ENCODE assay signal across 1 cellular context in genomic region chr13:40779049-40779448, GRCh38.
TF ChIP-seq lines count a peak whose summit lies in the region.

No MANE protein-coding gene starts in this region.

TF ChIP-seq in GM23338, 12 proteins besides CTCF, POLR2A, EP300 and RAD21 (continued from another document):
- TF ChIP-seq ZNF331 (CRISPR knock-in tag; IDR thresholded peaks at IDR 0.05; ENCODE audit: low read depth): no peak
- TF ChIP-seq ETS1 (IDR thresholded peaks at IDR 0.05): no peak
- no peak for TF ChIP-seq NANOG (IDR thresholded peaks at IDR 0.05; ENCODE audit: borderline replicate concordance)
- no peak for TF ChIP-seq EZH2 (IDR thresholded peaks at IDR 0.05; ENCODE audit: low read depth, unreplicated experiment)
- TF ChIP-seq STAT1 (IDR thresholded peaks at IDR 0.05; ENCODE audit: unreplicated experiment): no peak
- TF ChIP-seq, protein P1, sequence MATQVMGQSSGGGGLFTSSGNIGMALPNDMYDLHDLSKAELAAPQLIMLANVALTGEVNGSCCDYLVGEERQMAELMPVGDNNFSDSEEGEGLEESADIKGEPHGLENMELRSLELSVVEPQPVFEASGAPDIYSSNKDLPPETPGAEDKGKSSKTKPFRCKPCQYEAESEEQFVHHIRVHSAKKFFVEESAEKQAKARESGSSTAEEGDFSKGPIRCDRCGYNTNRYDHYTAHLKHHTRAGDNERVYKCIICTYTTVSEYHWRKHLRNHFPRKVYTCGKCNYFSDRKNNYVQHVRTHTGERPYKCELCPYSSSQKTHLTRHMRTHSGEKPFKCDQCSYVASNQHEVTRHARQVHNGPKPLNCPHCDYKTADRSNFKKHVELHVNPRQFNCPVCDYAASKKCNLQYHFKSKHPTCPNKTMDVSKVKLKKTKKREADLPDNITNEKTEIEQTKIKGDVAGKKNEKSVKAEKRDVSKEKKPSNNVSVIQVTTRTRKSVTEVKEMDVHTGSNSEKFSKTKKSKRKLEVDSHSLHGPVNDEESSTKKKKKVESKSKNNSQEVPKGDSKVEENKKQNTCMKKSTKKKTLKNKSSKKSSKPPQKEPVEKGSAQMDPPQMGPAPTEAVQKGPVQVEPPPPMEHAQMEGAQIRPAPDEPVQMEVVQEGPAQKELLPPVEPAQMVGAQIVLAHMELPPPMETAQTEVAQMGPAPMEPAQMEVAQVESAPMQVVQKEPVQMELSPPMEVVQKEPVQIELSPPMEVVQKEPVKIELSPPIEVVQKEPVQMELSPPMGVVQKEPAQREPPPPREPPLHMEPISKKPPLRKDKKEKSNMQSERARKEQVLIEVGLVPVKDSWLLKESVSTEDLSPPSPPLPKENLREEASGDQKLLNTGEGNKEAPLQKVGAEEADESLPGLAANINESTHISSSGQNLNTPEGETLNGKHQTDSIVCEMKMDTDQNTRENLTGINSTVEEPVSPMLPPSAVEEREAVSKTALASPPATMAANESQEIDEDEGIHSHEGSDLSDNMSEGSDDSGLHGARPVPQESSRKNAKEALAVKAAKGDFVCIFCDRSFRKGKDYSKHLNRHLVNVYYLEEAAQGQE (IDR thresholded peaks at IDR 0.05; ENCODE audit: unreplicated experiment): no peak
- TF ChIP-seq ZNF462 (CRISPR knock-in tag; IDR thresholded peaks at IDR 0.05): no peak
- no peak for TF ChIP-seq ZNF114 (CRISPR knock-in tag; IDR thresholded peaks at IDR 0.05)
- no peak for TF ChIP-seq CREB1 (CRISPR knock-in tag; IDR thresholded peaks at IDR 0.05; ENCODE audit: low read depth)
- no peak for TF ChIP-seq EZH2phosphoT487 (IDR thresholded peaks at IDR 0.05; ENCODE audit: unreplicated experiment)
TF ChIP-seq in GM23338: peak in this region for 0.
